In the genomic region with DNA sequence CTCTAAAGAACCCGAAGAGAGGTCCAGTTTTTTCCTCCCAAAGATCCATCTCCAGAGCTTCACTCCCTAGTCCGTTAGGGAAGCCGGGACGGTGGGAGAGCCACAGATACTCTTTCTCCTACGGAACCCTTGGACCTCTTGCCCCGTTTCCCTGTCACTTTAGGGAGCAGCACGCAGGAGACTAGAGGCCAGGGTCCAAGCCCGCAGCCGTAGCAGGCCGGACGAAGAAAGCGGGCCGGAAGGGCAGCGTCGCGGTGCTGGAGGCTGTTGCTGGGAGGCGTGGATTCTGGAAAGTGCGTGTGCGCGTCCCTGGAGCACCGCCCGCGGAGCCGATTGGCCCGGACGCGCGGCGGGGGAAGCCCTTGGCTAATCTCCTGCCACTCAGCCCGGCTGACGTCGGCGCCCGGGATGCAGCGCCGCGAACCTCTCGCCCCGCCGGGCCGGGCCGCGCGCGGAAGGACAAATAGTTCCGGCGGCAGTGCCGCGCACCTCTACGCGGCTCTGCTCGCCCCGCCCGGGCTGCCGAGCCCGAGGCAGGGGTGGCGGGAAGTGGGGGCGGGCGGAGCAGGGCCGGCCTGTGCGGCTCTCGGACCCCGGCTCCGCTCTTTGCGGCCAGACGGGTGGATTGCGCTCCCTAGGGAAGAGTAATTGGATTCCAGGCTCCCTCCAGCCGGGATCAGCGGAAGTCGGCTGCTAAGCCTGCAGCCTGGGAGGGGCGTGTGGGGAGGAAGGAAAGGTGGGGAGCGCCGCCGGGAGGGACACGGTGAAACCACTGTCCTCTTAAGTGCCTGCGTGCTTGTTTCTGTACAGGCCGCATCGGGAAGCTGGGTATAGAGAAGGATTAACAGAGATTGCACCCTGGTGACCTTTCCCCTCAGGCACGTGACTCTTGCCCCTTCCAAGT, we compare ENCODE assay signal across 9 cellular contexts. TPM values are rescaled to one million over a fixed set of nuclear protein-coding genes. Genes with fewer than 3 reads are reported as not detected.
DNase-seq lines count a peak whose midpoint lies in the region; ATAC-seq, FAIRE-seq and TF ChIP-seq lines count a peak whose summit lies in the region.
"Had no signal": no experiment of that assay in that cellular context is flagged by ENCODE, and none has a peak within 500 bp of the region (broad histone marks: within the 10 kb centered on the region; RNA-seq: fewer than 3 reads in every experiment).

No MANE protein-coding gene starts in this region.

- no peak for FAIRE-seq in keratinocyte (lab: Jason Lieb, UNC)
- FAIRE-seq: TTC549 had no signal

- no peaks in the 10 kb centered on the region for H3K9me3 ChIP-seq in keratinocyte (ENCODE audit: control insufficient read depth, low read depth, low read length)

- peak overlapping the region; percentile 63 for H3K4me3 ChIP-seq in AG10803 (ENCODE audit: low read length)
- H3K4me3 ChIP-seq in keratinocyte (ENCODE audit: control insufficient read depth in 2 of 3, extremely low read depth in 1 of 3, insufficient read depth in 2 of 3, low read depth in 1 of 3, low read length in 3 of 3): peak overlapping the region; percentile 55 to 79 (median 74)

- H3K36me3 Mint-ChIP-seq in central memory CD8-positive, alpha-beta T cell (ENCODE audit: insufficient read depth): peaks cover 7% of the 10 kb centered on the region

- peaks cover 15% of the 10 kb centered on the region for H3K4me1 ChIP-seq in keratinocyte (ENCODE audit: control insufficient read depth, extremely low read depth, insufficient read depth, low read length)

- H3K4me1 Mint-ChIP-seq in central memory CD8-positive, alpha-beta T cell: peaks cover 21% of the 10 kb centered on the region

- no peaks in the 10 kb centered on the region for H3K27me3 ChIP-seq in keratinocyte (ENCODE audit: control insufficient read depth, extremely low read depth, insufficient read depth, low read length)

- no peaks in the 10 kb centered on the region for H3K36me3 ChIP-seq in keratinocyte (ENCODE audit: control insufficient read depth in 2 of 2, extremely low read depth in 1 of 2, insufficient read depth in 2 of 2, low read length in 2 of 2)

- H3K27ac ChIP-seq in keratinocyte (ENCODE audit: control insufficient read depth, insufficient read depth, low read length): peak overlapping the region; percentile 71

- dilution Hi-C loops in keratinocyte (cut with MboI; ENCODE audit: extremely low pct_ligation_motif_present, low sequenced_read_pairs): no loop called here

- peak overlapping the region; percentile 92 for H2AFZ ChIP-seq in keratinocyte (ENCODE audit: control insufficient read depth, low read length)

- H3K9me1 ChIP-seq in keratinocyte (ENCODE audit: control insufficient read depth, extremely low read depth, insufficient read depth, low read length): no peaks in the 10 kb centered on the region

- H4K20me1 ChIP-seq in keratinocyte (ENCODE audit: control insufficient read depth, extremely low read depth, insufficient read depth, low read length): no peaks in the 10 kb centered on the region

- H3K27ac Mint-ChIP-seq in central memory CD8-positive, alpha-beta T cell (ENCODE audit: low read depth): peak overlapping the region; percentile 92

- H3K4me2 ChIP-seq in keratinocyte (ENCODE audit: control insufficient read depth, extremely low read depth, insufficient read depth, low read depth, low read length): peak overlapping the region; percentile 91

- ATAC-seq in GM19023 (IDR thresholded peaks at IDR 0.05; ENCODE audit: unreplicated experiment): peak; percentile 88
- peak; percentile 84 for ATAC-seq in HG03175 (IDR thresholded peaks at IDR 0.05; ENCODE audit: unreplicated experiment)
- peak; percentile 91 to 94 for ATAC-seq in activated CD4-positive, CD25-positive, alpha-beta regulatory T cell treated with anti-CD3 and anti-CD28 coated beads, Interleukin-2, amount 50 U/mL, for 24 hours
- peak; percentile 82 for ATAC-seq in central memory CD8-positive, alpha-beta T cell (replicated peaks; ENCODE audit: extremely low read depth, poor library complexity, severe bottlenecking)

- no peaks in the 10 kb centered on the region for H3K27me3 Mint-ChIP-seq in central memory CD8-positive, alpha-beta T cell

- H3K9ac ChIP-seq in keratinocyte (ENCODE audit: control insufficient read depth, extremely low read depth, insufficient read depth, low read length): peak overlapping the region; percentile 75

- TF ChIP-seq CTCF in AG10803 (conservative IDR thresholded peaks at IDR 0.05; ENCODE audit: low read length) (peak; percentile 24; the same call in 1 of the 2 replicates), keratinocyte (optimal IDR thresholded peaks at IDR 0.05 in 1 of 3, IDR thresholded peaks at IDR 0.05 in 1 of 3, conservative IDR thresholded peaks at IDR 0.05 in 1 of 3; ENCODE audit: extremely low read depth in 1 of 3, insufficient read depth in 2 of 3, low read length in 3 of 3) (peak in 1 of 3 experiments; percentile 50)

- no peaks in the 10 kb centered on the region for H3K79me2 ChIP-seq in keratinocyte (ENCODE audit: control insufficient read depth, insufficient read depth, low read length)

- peak; percentile 98 for DNase-seq in AG10803 (ENCODE audit: low read depth)
- DNase-seq in NCI-H2227 treated with DMSO at 0.1 percent for 48 hours (lab: John Stamatoyannopoulos, UW): peak; percentile 77
- DNase-seq in central memory CD8-positive, alpha-beta T cell (ENCODE audit: low spot score in 2 of 2): peak; percentile 55 to 66
- DNase-seq in keratinocyte (ENCODE audit: low read depth, low spot score): no peak
- DNase-seq in stimulated activated CD4-positive, alpha-beta T cell treated with anti-CD3 and anti-CD28 coated beads, Interleukin-12 subunit alpha, Interleukin-12 subunit beta, amount 100 ng/mL, for 4 hours: peak; percentile 82

- H3K9me3 Mint-ChIP-seq in central memory CD8-positive, alpha-beta T cell: no peaks in the 10 kb centered on the region

- peak overlapping the region; percentile 88 for H3K4me3 Mint-ChIP-seq in central memory CD8-positive, alpha-beta T cell

RNA-seq across cellular contexts. Expression of a gene that starts 31.3 kb away (rescaled TPM):
- polyA plus RNA-seq in keratinocyte: 43.3 to 64.2 TPM (median 48.3 TPM) in 3 replicates
- polyA plus RNA-seq in keratinocyte (2011; ENCODE audit: low read depth): 45.5 TPM
- polyA plus RNA-seq in keratinocyte (2011; cell fraction: cytosol; rRNA removed): 33.9 and 63.2 TPM in 2 replicates
- 40.4 and 42.5 TPM in 2 replicates for polyA plus RNA-seq in keratinocyte (2011; cell fraction: nucleus; rRNA removed)
- 13.8 and 27.6 TPM in 2 replicates for polyA plus RNA-seq in keratinocyte (2012; ENCODE audit: low replicate concordance)
- 66.2 to 137 TPM (median 103 TPM) in 3 replicates for polyA minus RNA-seq in keratinocyte
- polyA minus RNA-seq in keratinocyte (2011; cell fraction: cytosol; rRNA and poly(A)+ RNA removed): 25.9 TPM
- polyA minus RNA-seq in keratinocyte (2011; cell fraction: nucleus; rRNA and poly(A)+ RNA removed): 43.2 and 105 TPM in 2 replicates
